ENCODE assay signal across 26 cellular contexts in genomic region chr11:32353884-32354283, GRCh38.
"Had no signal": no experiment of that assay in that cellular context is flagged by ENCODE, and none has a peak within 500 bp of the region (broad histone marks: within the 10 kb centered on the region; RNA-seq: fewer than 3 reads in every experiment).

No MANE protein-coding gene starts in this region.

- H3K4me1 Mint-ChIP-seq: activated CD4-positive, alpha-beta T cell treated with anti-CD3 and anti-CD28 coated beads, Interleukin-2, amount 10 ng/mL, durations not matched to agents 7 days and 5 days; activated CD8-positive, alpha-beta memory T cell treated with anti-CD3 and anti-CD28 coated beads, Interleukin-2, amount 10 ng/mL, durations not matched to agents 7 days and 5 days; activated naive CD4-positive, alpha-beta T cell treated with anti-CD3 and anti-CD28 coated beads, Interleukin-2, amount 10 ng/mL, durations not matched to agents 7 days and 5 days; endodermal cell; naive B cell; neural crest cell had no signal

- ATAC-seq: activated CD4-positive, CD25-positive, alpha-beta regulatory T cell treated with anti-CD3 and anti-CD28 coated beads, Interleukin-2, amount 50 U/mL, for 24 hours; activated CD8-positive, alpha-beta memory T cell treated with anti-CD3 and anti-CD28 coated beads, Interleukin-2, amount 10 ng/mL, durations not matched to agents 7 days and 5 days; activated CD8-positive, alpha-beta T cell treated with anti-CD3 and anti-CD28 coated beads for 36 hours; gastroesophageal sphincter; heart left ventricle; left colon; mucosa of descending colon; stimulated activated naive CD8-positive, alpha-beta T cell treated with anti-CD3 and anti-CD28 coated beads, Interleukin-15, Interleukin-2, amounts not matched to agents 100 U/mL and 50 U/mL, for 24 hours had no signal

- H3K9me3 ChIP-seq: esophagus squamous epithelium, gastroesophageal sphincter, heart left ventricle, lower lobe of right lung, mucosa of descending colon, thyroid gland had no signal

- H3K27ac Mint-ChIP-seq: activated CD4-positive, alpha-beta T cell treated with anti-CD3 and anti-CD28 coated beads, Interleukin-2, amount 10 ng/mL, durations not matched to agents 7 days and 5 days; activated CD8-positive, alpha-beta memory T cell treated with anti-CD3 and anti-CD28 coated beads, Interleukin-2, amount 10 ng/mL, durations not matched to agents 7 days and 5 days; activated CD8-positive, alpha-beta T cell treated with anti-CD3 and anti-CD28 coated beads for 36 hours; activated naive CD4-positive, alpha-beta T cell treated with anti-CD3 and anti-CD28 coated beads, Interleukin-2, amount 10 ng/mL, durations not matched to agents 7 days and 5 days; endodermal cell; naive B cell had no signal

- DNase-seq: activated CD4-positive, alpha-beta T cell treated with anti-CD3 and anti-CD28 coated beads, Interleukin-2, amount 10 ng/mL, durations not matched to agents 7 days and 5 days; activated CD8-positive, alpha-beta memory T cell treated with anti-CD3 and anti-CD28 coated beads, Interleukin-2, amount 10 ng/mL, durations not matched to agents 7 days and 5 days; activated CD8-positive, alpha-beta T cell treated with anti-CD3 and anti-CD28 coated beads for 36 hours; activated effector memory CD4-positive, alpha-beta T cell treated with anti-CD3 and anti-CD28 coated beads, Interleukin-2, amount 50 U/mL, for 16 hours; activated naive CD4-positive, alpha-beta T cell treated with anti-CD3 and anti-CD28 coated beads, Interleukin-2, amount 10 ng/mL, durations not matched to agents 7 days and 5 days; activated T-cell treated with anti-CD3 and anti-CD28 coated beads for 4 hours; cerebellar nuclear complex; endodermal cell; esophagus squamous epithelium; heart left ventricle; left colon; lower lobe of right lung; mesendoderm; mucosa of descending colon; naive B cell; posterior cingulate gyrus; stimulated activated CD4-positive, alpha-beta T cell treated with anti-CD3 and anti-CD28 coated beads, Interleukin-2, amount 100 ng/mL, for 48 hours; stimulated activated CD8-positive, alpha-beta memory T cell treated with anti-CD3 and anti-CD28 coated beads, Interleukin-4, amount 100 ng/mL, for 48 hours; stimulated activated naive CD8-positive, alpha-beta T cell treated with anti-CD3 and anti-CD28 coated beads, Interleukin-15, Interleukin-2, amounts not matched to agents 100 U/mL and 50 U/mL, for 24 hours; thyroid gland had no signal

- H3K36me3 ChIP-seq: esophagus squamous epithelium, gastroesophageal sphincter, heart left ventricle, lower lobe of right lung, thyroid gland had no signal

- H3K27me3 Mint-ChIP-seq: activated naive CD4-positive, alpha-beta T cell treated with anti-CD3 and anti-CD28 coated beads, Interleukin-2, amount 10 ng/mL, durations not matched to agents 7 days and 5 days had no signal

- H3K4me1 ChIP-seq: esophagus squamous epithelium, gastroesophageal sphincter, heart left ventricle, lower lobe of right lung, thyroid gland had no signal

- H3K9me3 Mint-ChIP-seq: activated CD4-positive, alpha-beta T cell treated with anti-CD3 and anti-CD28 coated beads, Interleukin-2, amount 10 ng/mL, durations not matched to agents 7 days and 5 days; activated CD8-positive, alpha-beta T cell treated with anti-CD3 and anti-CD28 coated beads for 36 hours; activated naive CD4-positive, alpha-beta T cell treated with anti-CD3 and anti-CD28 coated beads, Interleukin-2, amount 10 ng/mL, durations not matched to agents 7 days and 5 days; endodermal cell; naive B cell; neural crest cell had no signal

- H3K27ac ChIP-seq: coronary artery, esophagus squamous epithelium, gastroesophageal sphincter, heart left ventricle, lower lobe of right lung, thyroid gland, VCaP had no signal

- H3K4me3 Mint-ChIP-seq: activated CD4-positive, alpha-beta T cell treated with anti-CD3 and anti-CD28 coated beads, Interleukin-2, amount 10 ng/mL, durations not matched to agents 7 days and 5 days; activated CD8-positive, alpha-beta memory T cell treated with anti-CD3 and anti-CD28 coated beads, Interleukin-2, amount 10 ng/mL, durations not matched to agents 7 days and 5 days; activated CD8-positive, alpha-beta T cell treated with anti-CD3 and anti-CD28 coated beads for 36 hours; activated naive CD4-positive, alpha-beta T cell treated with anti-CD3 and anti-CD28 coated beads, Interleukin-2, amount 10 ng/mL, durations not matched to agents 7 days and 5 days; endodermal cell; naive B cell; neural crest cell had no signal

- FAIRE-seq: islet of Langerhans had no signal

- H3K36me3 Mint-ChIP-seq: activated CD8-positive, alpha-beta memory T cell treated with anti-CD3 and anti-CD28 coated beads, Interleukin-2, amount 10 ng/mL, durations not matched to agents 7 days and 5 days; activated naive CD4-positive, alpha-beta T cell treated with anti-CD3 and anti-CD28 coated beads, Interleukin-2, amount 10 ng/mL, durations not matched to agents 7 days and 5 days; naive B cell had no signal

- H3K4me3 ChIP-seq: coronary artery, esophagus squamous epithelium, gastroesophageal sphincter, heart left ventricle, lower lobe of right lung, mucosa of descending colon, thyroid gland had no signal

- H3K27me3 ChIP-seq: thyroid gland had no signal
